Comparison of ENCODE assay signal across 17 cellular contexts in genomic region chr2:118979177-118979861, GRCh38. TPM values are rescaled to one million over a fixed set of nuclear protein-coding genes. Genes with fewer than 3 reads are reported as not detected.
DNase-seq lines count a peak whose midpoint lies in the region; ATAC-seq and TF ChIP-seq lines count a peak whose summit lies in the region.
"Had no signal": no experiment of that assay in that cellular context is flagged by ENCODE, and none has a peak within 500 bp of the region (broad histone marks: within the 10 kb centered on the region; RNA-seq: fewer than 3 reads in every experiment).

No MANE protein-coding gene starts in this region.

- ATAC-seq in left ventricle myocardium superior: peak; percentile 29
- no peak for ATAC-seq in gastrocnemius medialis
- ATAC-seq: A549 had no signal

- H3K27ac ChIP-seq in right atrium auricular region (no peak overlapping the region), mesenchymal stem cell (ENCODE audit: low read length, poor library complexity, severe bottlenecking) (no peak overlapping the region), gastrocnemius medialis (no peak overlapping the region)
- H3K27ac ChIP-seq: 22Rv1; A549; BLaER1 treated with 17β-estradiol and CSF1 and Interleukin-3, amounts not matched to agents 10 nM and 100 nM had no signal

- DNase-seq in left ventricle myocardium superior (no peak), right atrium auricular region (ENCODE audit: low spot score) (no peak), ecto neural progenitor cell (ENCODE audit: low spot score) (peak; percentile 35), mesenteric fat pad (ENCODE audit: low spot score) (peak; percentile 37), mesenchymal stem cell (no peak), MV-4-11 (lab: John Stamatoyannopoulos, UW) (no peak), gastrocnemius medialis (no peak)
- DNase-seq: AML-193; CD4-positive, CD25-positive, alpha-beta regulatory T cell; CD8-positive, alpha-beta memory T cell; COR-L47; H9; IMR-90 had no signal

- no peaks in the 10 kb centered on the region for H3K36me3 ChIP-seq in right atrium auricular region
- no peaks in the 10 kb centered on the region for H3K36me3 ChIP-seq in mesenchymal stem cell (ENCODE audit: control insufficient read depth in 1 of 2, insufficient read depth in 2 of 2, low read depth in 1 of 2, low read length in 2 of 2)
- H3K36me3 ChIP-seq in gastrocnemius medialis: no peaks in the 10 kb centered on the region

- H4K8ac ChIP-seq in mesenchymal stem cell (ENCODE audit: low read length): no peak overlapping the region

- no peak overlapping the region for H2AFZ ChIP-seq in mesenchymal stem cell (ENCODE audit: low read depth, low read length)

- H3K9me3 ChIP-seq in right atrium auricular region (peaks cover 0 to 8% of the 10 kb centered on the region in 2 donors), mesenchymal stem cell (ENCODE audit: control insufficient read depth, low read length) (peaks cover 11% of the 10 kb centered on the region), gastrocnemius medialis (no peaks in the 10 kb centered on the region)

- no peak overlapping the region for H2BK5ac ChIP-seq in mesenchymal stem cell (ENCODE audit: low read depth, low read length, poor library complexity, severe bottlenecking)

- no peak overlapping the region for H2BK12ac ChIP-seq in mesenchymal stem cell (ENCODE audit: low read length in 2 of 2)

- H3K27me3 ChIP-seq in right atrium auricular region: no peaks in the 10 kb centered on the region
- H3K27me3 ChIP-seq in mesenchymal stem cell (ENCODE audit: control insufficient read depth in 1 of 2, insufficient read depth in 1 of 2, low read length in 2 of 2): peaks cover 0 to 53% of the 10 kb centered on the region in 2 experiments
- H3K27me3 ChIP-seq in gastrocnemius medialis: no peaks in the 10 kb centered on the region
- H3K27me3 ChIP-seq: BLaER1 treated with 17β-estradiol and CSF1 and Interleukin-3, amounts not matched to agents 10 nM and 100 nM had no signal

- H3K4me1 ChIP-seq in right atrium auricular region (no peaks in the 10 kb centered on the region), mesenchymal stem cell (ENCODE audit: control insufficient read depth, insufficient read depth, low read depth, low read length) (no peaks in the 10 kb centered on the region), gastrocnemius medialis (no peaks in the 10 kb centered on the region)
- H3K4me1 ChIP-seq: A549 had no signal

- H3K4me2 ChIP-seq in mesenchymal stem cell (ENCODE audit: low read length, poor library complexity, severe bottlenecking): no peak overlapping the region
- H3K4me2 ChIP-seq: A549 had no signal

- no peak for TF ChIP-seq POLR2A in gastrocnemius medialis (IDR thresholded peaks at IDR 0.05)

- intact Hi-C loops in left ventricle myocardium superior (cut with micrococcal nuclease): no loop called here
- intact Hi-C loops in gastrocnemius medialis (cut with DNase I; ENCODE audit: low total_unique reads): no loop called here

- no peak overlapping the region for H3K18ac ChIP-seq in mesenchymal stem cell (ENCODE audit: low read depth in 1 of 2, low read length in 2 of 2)

- H3K9ac ChIP-seq in mesenchymal stem cell (ENCODE audit: low read length): no peak overlapping the region
- H3K9ac ChIP-seq: BLaER1 treated with 17β-estradiol and CSF1 and Interleukin-3, amounts not matched to agents 10 nM and 100 nM had no signal

- H2BK120ac ChIP-seq in mesenchymal stem cell (ENCODE audit: low read depth, low read length): no peak overlapping the region

- no peak overlapping the region for H4K91ac ChIP-seq in mesenchymal stem cell (ENCODE audit: low read length)

- H3K23ac ChIP-seq in mesenchymal stem cell (ENCODE audit: low read length in 2 of 2): no peak overlapping the region

- H3K79me1 ChIP-seq in mesenchymal stem cell (replicated peaks; ENCODE audit: low read length, poor library complexity, severe bottlenecking): no peaks in the 10 kb centered on the region

- H3K4me3 ChIP-seq in right atrium auricular region: no peak overlapping the region
- H3K4me3 ChIP-seq in mesenchymal stem cell (ENCODE audit: insufficient read depth in 1 of 2, low read depth in 1 of 2, low read length in 2 of 2): no peak overlapping the region
- H3K4me3 ChIP-seq in gastrocnemius medialis: no peak overlapping the region
- H3K4me3 ChIP-seq: A549; BLaER1 treated with 17β-estradiol and CSF1 and Interleukin-3, amounts not matched to agents 10 nM and 100 nM had no signal

- no peak overlapping the region for H3K14ac ChIP-seq in mesenchymal stem cell (ENCODE audit: low read length in 2 of 2)

- H2BK15ac ChIP-seq in mesenchymal stem cell (ENCODE audit: low read depth, poor library complexity, severe bottlenecking): no peak overlapping the region

- H2AK5ac ChIP-seq in mesenchymal stem cell (ENCODE audit: low read length, severe bottlenecking): no peak overlapping the region

- WGBS in mesenchymal stem cell: 52% methylated on average over 5 of the region's 5 CpGs

- no peak overlapping the region for H3K4ac ChIP-seq in mesenchymal stem cell (ENCODE audit: low read depth in 1 of 2, low read length in 2 of 2)

- TF ChIP-seq CTCF in right atrium auricular region (IDR thresholded peaks at IDR 0.05): no peak
- TF ChIP-seq CTCF in gastrocnemius medialis (IDR thresholded peaks at IDR 0.05 in 4 of 5, conservative IDR thresholded peaks at IDR 0.05 in 1 of 5): no peak

- in situ Hi-C loops in gastrocnemius medialis (cut with MboI; ENCODE audit: low sequenced_read_pairs in 4 of 4): no loop called here

RNA-seq across cellular contexts. Expression of gene MARCO, which starts 37.3 kb away (rescaled TPM):
- total RNA-seq in left ventricle myocardium superior (7.2 TPM), right atrium auricular region (10 to 100 TPM in 1 of 2 donors, 1 to 10 TPM in 1; 1.6 to 34.1 TPM), mesenteric fat pad (92.5 TPM), gastrocnemius medialis (1 to 10 TPM in 3 of 4 donors, under 1 TPM in 1; 0.66 to 5.9 (median 2.6) TPM)
- polyA plus RNA-seq in mesenchymal stem cell (2013, experiment 1 of 2): not detected
- not detected for polyA plus RNA-seq in mesenchymal stem cell (2013, experiment 2 of 2)
- total RNA-seq: CD4-positive, CD25-positive, alpha-beta regulatory T cell; CD8-positive, alpha-beta memory T cell; H1; H9; IMR-90 had no signal
- polyA plus RNA-seq: CD4-positive, CD25-positive, alpha-beta regulatory T cell; CD8-positive, alpha-beta memory T cell; H1; IMR-90 had no signal

Comparison
In these comparisons a context has a peak if more than half of its experiments do, and no peak if none do; other contexts are left out.
1. DNase-seq: peak in ecto neural progenitor cell (single experiment) and mesenteric fat pad (single experiment); none in left ventricle myocardium superior (single experiment), right atrium auricular region (single experiment), mesenchymal stem cell (single experiment), MV-4-11 (single experiment) and gastrocnemius medialis (0 of 2).